In genomic region chr1:60970081-60970509, GRCh38 we compare ENCODE assay signal across 8 cellular contexts.
DNase-seq lines count a peak whose midpoint lies in the region; ATAC-seq and TF ChIP-seq lines count a peak whose summit lies in the region.

No MANE protein-coding gene starts in this region.

- no peaks in the 10 kb centered on the region for H3K79me2 ChIP-seq in MM.1S (ENCODE audit: low read length)

- no peak for ATAC-seq in HG03378 (IDR thresholded peaks at IDR 0.05; ENCODE audit: unreplicated experiment)

- peak overlapping the region in 53 of 59 donors; percentile 7 to 90 (median 72) for H3K27ac ChIP-seq in dorsolateral prefrontal cortex
- H3K27ac ChIP-seq in MM.1S (ENCODE audit: low read length): no peak overlapping the region

- peak; percentile 27 to 86 (median 66) for TF ChIP-seq CTCF in dorsolateral prefrontal cortex (IDR thresholded peaks at IDR 0.05 in 54 of 56, conservative IDR thresholded peaks at IDR 0.05 in 2 of 56; ENCODE audit: low read depth in 1 of 56, partially characterized antibody in 56 of 56)
- TF ChIP-seq CTCF in MM.1S (IDR thresholded peaks at IDR 0.05; ENCODE audit: low read length): no peak

- H4K20me1 ChIP-seq in MM.1S (ENCODE audit: insufficient read depth, low read length): no peaks in the 10 kb centered on the region

- intact Hi-C loops in dorsolateral prefrontal cortex (cut with DNase I): loop anchor here (1.0 to 10.0 kb wide), 8 partner anchors 72 to 885 kb away; no protein-coding TSS in a partner anchor

- no peak overlapping the region for H3K4me2 ChIP-seq in MM.1S (ENCODE audit: low read depth, low read length)

- H3K36me3 ChIP-seq in MM.1S (replicated peaks; ENCODE audit: insufficient read depth, low read length): no peaks in the 10 kb centered on the region

- no peak overlapping the region for H3K9ac ChIP-seq in MM.1S (ENCODE audit: low read length)

- H3K9me3 ChIP-seq in MM.1S (replicated peaks; ENCODE audit: insufficient read depth, low read length): no peaks in the 10 kb centered on the region

- peak; percentile 74 for DNase-seq in COLO829 (ENCODE audit: low spot score)
- DNase-seq in NCI-H460 (ENCODE audit: extremely low read depth, low read depth): peak; percentile 13
- peak in 1 of 10 donors; percentile 4 for DNase-seq in dorsolateral prefrontal cortex
- DNase-seq in middle frontal gyrus (ENCODE audit: extremely low spot score, low spot score): peak; percentile 6
- no peak for DNase-seq in NOMO-1 treated with dmso at 0.1 percent for 144 hours (lab: John Stamatoyannopoulos, UW; ENCODE audit: unreplicated experiment)
- no peak for DNase-seq in activated CD4-positive, alpha-beta T cell treated with anti-CD3 and anti-CD28 coated beads, Interleukin-2, amount 50 U/mL, for 4 hours
- no peak for DNase-seq in MM.1S

- H3K4me3 ChIP-seq in dorsolateral prefrontal cortex (peak overlapping the region in 38 of 59 donors; percentile 4 to 57 (median 24)), MM.1S (ENCODE audit: low read length) (no peak overlapping the region)

- no peaks in the 10 kb centered on the region for H3K4me1 ChIP-seq in MM.1S (ENCODE audit: low read length)

- H3F3A ChIP-seq in MM.1S (ENCODE audit: insufficient read depth, low read length): no peaks in the 10 kb centered on the region

- no peak overlapping the region for H2AFZ ChIP-seq in MM.1S (ENCODE audit: low read length)

- H3K27me3 ChIP-seq in dorsolateral prefrontal cortex (no peaks in the 10 kb centered on the region), MM.1S (replicated peaks; ENCODE audit: insufficient read depth, low read length) (no peaks in the 10 kb centered on the region)

- H3K9me2 ChIP-seq in MM.1S (replicated peaks; ENCODE audit: insufficient read depth, low read length): no peaks in the 10 kb centered on the region

Comparison
In these comparisons a context has a peak if more than half of its experiments do, and no peak if none do; other contexts are left out.
1. DNase-seq: peak in COLO829 (single experiment), NCI-H460 (single experiment) and middle frontal gyrus (single experiment); none in NOMO-1 treated with dmso at 0.1 percent for 144 hours (single experiment), activated CD4-positive, alpha-beta T cell treated with anti-CD3 and anti-CD28 coated beads, Interleukin-2, amount 50 U/mL, for 4 hours (0 of 2) and MM.1S (single experiment).